19 cellular contexts compared by ENCODE assay signal in the genomic region with DNA sequence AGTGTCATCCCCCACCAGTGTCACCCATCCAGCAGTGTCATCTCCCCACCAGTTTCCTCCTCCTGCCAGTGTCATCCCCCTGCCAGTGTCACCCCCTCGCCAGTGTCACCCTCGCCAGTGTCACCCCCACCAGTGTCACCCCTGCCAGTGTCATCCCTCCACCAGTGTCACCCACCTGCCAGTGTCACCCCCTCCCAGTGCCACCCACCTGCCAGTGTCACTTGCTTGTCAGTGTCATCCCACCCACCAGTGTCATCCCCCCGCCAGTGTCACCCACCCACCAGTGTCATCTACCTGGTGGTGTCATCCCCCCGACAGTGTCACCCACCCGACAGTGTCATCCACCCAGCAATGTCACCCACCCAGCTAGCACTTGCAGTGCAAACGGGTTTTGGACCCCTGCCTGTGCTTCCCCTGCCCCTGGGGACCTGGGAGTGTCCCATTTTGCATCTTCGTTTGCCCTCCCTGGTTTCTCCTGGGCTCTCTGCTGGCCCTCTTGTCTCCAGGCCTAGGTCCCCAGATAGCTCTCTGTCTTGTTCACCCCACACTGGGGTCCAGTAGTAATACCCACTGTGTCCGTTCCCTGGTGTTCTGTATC.
"Had no signal": no experiment of that assay in that cellular context is flagged by ENCODE, and none has a peak within 500 bp of the region (broad histone marks: within the 10 kb centered on the region; RNA-seq: fewer than 3 reads in every experiment).

No MANE protein-coding gene starts in this region.

- H3K4me3 Mint-ChIP-seq: naive B cell; nephron progenitor cell; stimulated activated memory B cell treated with anti-CD40 and anti-IgM and Interleukin-4, amounts not matched to agents 10 μg/mL and 1 μg/mL and 100 μg/mL, for 72 hours; type B pancreatic cell had no signal

- H3K4me1 Mint-ChIP-seq: naive B cell; nephron progenitor cell; stimulated activated memory B cell treated with anti-CD40 and anti-IgM and Interleukin-4, amounts not matched to agents 10 μg/mL and 1 μg/mL and 100 μg/mL, for 72 hours had no signal

- H3K27ac Mint-ChIP-seq: naive B cell; nephron progenitor cell; progenitor cell of endocrine pancreas; stimulated activated memory B cell treated with anti-CD40 and anti-IgM and Interleukin-4, amounts not matched to agents 10 μg/mL and 1 μg/mL and 100 μg/mL, for 72 hours; type B pancreatic cell had no signal

- H3K9me3 ChIP-seq: lower lobe of right lung, ovary, vagina had no signal

- ATAC-seq: left lobe of liver; right cardiac atrium; stimulated activated memory B cell treated with anti-CD40 and anti-IgM and Interleukin-4, amounts not matched to agents 10 μg/mL and 1 μg/mL and 100 μg/mL, for 72 hours had no signal

- H3K36me3 ChIP-seq: lower lobe of right lung, ovary, vagina had no signal

- H3K4me3 ChIP-seq: coronary artery, lower lobe of right lung, ovary, vagina had no signal

- H3K27me3 ChIP-seq: ovary, vagina had no signal

- H3K27ac ChIP-seq: coronary artery, lower lobe of right lung, ovary, vagina had no signal

- H3K9me3 Mint-ChIP-seq: stimulated activated memory B cell treated with anti-CD40 and anti-IgM and Interleukin-4, amounts not matched to agents 10 μg/mL and 1 μg/mL and 100 μg/mL, for 72 hours had no signal

- DNase-seq: caudate nucleus; effector CD4-positive, alpha-beta T cell; foreskin melanocyte; hippocampal formation; lower lobe of right lung; mesenchymal stem cell; naive B cell; nephron progenitor cell; right cardiac atrium; stimulated activated CD4-positive, alpha-beta T cell treated with anti-CD3 and anti-CD28 coated beads, Interleukin-15, amount 100 ng/mL, for 24 hours; stimulated activated CD4-positive, alpha-beta T cell treated with anti-CD3 and anti-CD28 coated beads, Interleukin-1b, Interleukin-23, amount 100 ng/mL, for 48 hours; stimulated activated CD4-positive, alpha-beta T cell treated with anti-CD3 and anti-CD28 coated beads, Interleukin-4, amount 100 ng/mL, for 24 hours had no signal

- H3K36me3 Mint-ChIP-seq: naive B cell; stimulated activated memory B cell treated with anti-CD40 and anti-IgM and Interleukin-4, amounts not matched to agents 10 μg/mL and 1 μg/mL and 100 μg/mL, for 72 hours; type B pancreatic cell had no signal

- H3K4me1 ChIP-seq: lower lobe of right lung, vagina had no signal
